ENCODE assay signal across 10 cellular contexts in the genomic region with DNA sequence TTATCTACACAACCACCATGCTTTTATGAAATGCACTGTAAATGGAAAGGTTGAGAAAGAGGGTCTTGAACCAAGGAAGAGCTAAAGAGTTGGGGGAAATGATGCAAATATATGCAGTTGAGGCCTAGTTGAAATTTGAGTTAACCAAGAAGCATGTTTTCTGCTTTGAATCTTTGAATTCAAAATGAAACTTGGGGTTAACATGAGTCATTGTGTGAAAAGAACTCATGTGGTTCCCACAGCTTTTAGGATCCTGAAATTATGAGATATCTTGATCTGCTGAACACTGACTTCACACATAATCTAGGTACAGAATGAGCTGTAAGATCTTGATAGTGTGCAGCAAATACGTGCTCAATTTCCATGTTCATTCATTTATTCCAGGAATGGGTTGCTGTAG.
A peak's percentile ranks its signal among the peaks of the same experiment; 100 is the strongest.
DNase-seq lines count a peak whose midpoint lies in the region; ATAC-seq and TF ChIP-seq lines count a peak whose summit lies in the region.
"Had no signal": no experiment of that assay in that cellular context is flagged by ENCODE, and none has a peak within 500 bp of the region (broad histone marks: within the 10 kb centered on the region; RNA-seq: fewer than 3 reads in every experiment).

No MANE protein-coding gene starts in this region.

- peaks cover 49% of the 10 kb centered on the region for H3K4me1 Mint-ChIP-seq in activated T-helper 1 cell treated with anti-CD3 and anti-CD28 coated beads, Interleukin-12 subunit alpha, Interleukin-12 subunit beta, Interleukin-2, Interleukin-4 antibody, amounts not matched to agents 30 ng/mL and 10 ng/mL and 1 ng/mL, durations not matched to agents 14 hours and 24 hours and 36 hours (ENCODE audit: low read depth)
- H3K4me1 Mint-ChIP-seq in CD8-positive, alpha-beta memory T cell = peaks cover 13 to 31% (median 22%) of the 10 kb centered on the region in 3 donors

- H3K36me3 Mint-ChIP-seq in activated T-helper 1 cell treated with anti-CD3 and anti-CD28 coated beads, Interleukin-12 subunit alpha, Interleukin-12 subunit beta, Interleukin-2, Interleukin-4 antibody, amounts not matched to agents 30 ng/mL and 10 ng/mL and 1 ng/mL, durations not matched to agents 14 hours and 24 hours and 36 hours (ENCODE audit: low read depth) = peaks cover 19% of the 10 kb centered on the region
- peaks cover 0 to 6% (median 2%) of the 10 kb centered on the region in 3 donors for H3K36me3 Mint-ChIP-seq in CD8-positive, alpha-beta memory T cell

- intact Hi-C loops in activated T-helper 1 cell treated with anti-CD3 and anti-CD28 coated beads, Interleukin-12 subunit alpha, Interleukin-12 subunit beta, Interleukin-2, Interleukin-4 antibody, amounts not matched to agents 30 ng/mL and 10 ng/mL and 1 ng/mL, durations not matched to agents 14 hours and 24 hours and 36 hours (cut with micrococcal nuclease) = loop anchor here (1.0 to 10.0 kb wide), 19 partner anchors 9 to 602 kb away; no protein-coding TSS in a partner anchor
- intact Hi-C loops in left cardiac atrium (cut with DNase I) = no loop called here

- no peaks in the 10 kb centered on the region for H3K36me3 ChIP-seq in CD8-positive, alpha-beta memory T cell (ENCODE audit: insufficient read depth, low read length)

- H3K4me3 ChIP-seq in CD8-positive, alpha-beta memory T cell (ENCODE audit: low read length) = no peak overlapping the region

- TF ChIP-seq POLR2A in GM18505 (IDR thresholded peaks at IDR 0.05; ENCODE audit: borderline replicate concordance, extremely low read depth, insufficient read depth, insufficient read length) = no peak

- H3K4me1 ChIP-seq in CD8-positive, alpha-beta memory T cell (ENCODE audit: insufficient read depth, low read length) = peaks cover 35% of the 10 kb centered on the region

- H3K9me3 ChIP-seq in CD8-positive, alpha-beta memory T cell (ENCODE audit: low read length) = no peaks in the 10 kb centered on the region

- H3K27me3 ChIP-seq in CD8-positive, alpha-beta memory T cell (ENCODE audit: insufficient read depth, low read length, poor library complexity, severe bottlenecking) = no peaks in the 10 kb centered on the region

- H3K9me3 Mint-ChIP-seq in activated T-helper 1 cell treated with anti-CD3 and anti-CD28 coated beads, Interleukin-12 subunit alpha, Interleukin-12 subunit beta, Interleukin-2, Interleukin-4 antibody, amounts not matched to agents 30 ng/mL and 10 ng/mL and 1 ng/mL, durations not matched to agents 14 hours and 24 hours and 36 hours = peaks cover 6% of the 10 kb centered on the region
- peaks cover 0 to 2% (median 0%) of the 10 kb centered on the region in 5 donors for H3K9me3 Mint-ChIP-seq in CD8-positive, alpha-beta memory T cell

- DNase-seq in activated T-helper 1 cell treated with anti-CD3 and anti-CD28 coated beads, Interleukin-12 subunit alpha, Interleukin-12 subunit beta, Interleukin-2, Interleukin-4 antibody, amounts not matched to agents 30 ng/mL and 10 ng/mL and 1 ng/mL, durations not matched to agents 14 hours and 24 hours and 36 hours (ENCODE audit: low spot score) = peak; percentile 27
- DNase-seq in CD8-positive, alpha-beta memory T cell = no peak
- DNase-seq in left cardiac atrium (no peak), SIG-M5 (lab: John Stamatoyannopoulos, UW) (no peak)
- DNase-seq in stimulated activated CD4-positive, alpha-beta T cell treated with anti-CD3 and anti-CD28 coated beads, Interleukin-12 subunit alpha, Interleukin-12 subunit beta, amount 100 ng/mL, for 4 hours = no peak
- DNase-seq: DMS53; stimulated activated naive CD4-positive, alpha-beta T cell had no signal

- CTCF ChIA-PET in CD8-positive, alpha-beta memory T cell (lab: Charles Lee) = no interaction called here

- ATAC-seq in GM18505 (IDR thresholded peaks at IDR 0.05; ENCODE audit: unreplicated experiment) = peak; percentile 98
- ATAC-seq in GM19455 (IDR thresholded peaks at IDR 0.05; ENCODE audit: unreplicated experiment) = peak; percentile 94
- ATAC-seq in HG03045 (IDR thresholded peaks at IDR 0.05; ENCODE audit: unreplicated experiment) = peak; percentile 89
- no peak for ATAC-seq in left cardiac atrium

- peak overlapping the region; percentile 35 for H3K4me3 Mint-ChIP-seq in activated T-helper 1 cell treated with anti-CD3 and anti-CD28 coated beads, Interleukin-12 subunit alpha, Interleukin-12 subunit beta, Interleukin-2, Interleukin-4 antibody, amounts not matched to agents 30 ng/mL and 10 ng/mL and 1 ng/mL, durations not matched to agents 14 hours and 24 hours and 36 hours
- H3K4me3 Mint-ChIP-seq in CD8-positive, alpha-beta memory T cell = no peak overlapping the region

- POLR2A ChIA-PET in CD8-positive, alpha-beta memory T cell (lab: Charles Lee) = no interaction called here

- peak overlapping the region; percentile 69 for H3K27ac Mint-ChIP-seq in activated T-helper 1 cell treated with anti-CD3 and anti-CD28 coated beads, Interleukin-12 subunit alpha, Interleukin-12 subunit beta, Interleukin-2, Interleukin-4 antibody, amounts not matched to agents 30 ng/mL and 10 ng/mL and 1 ng/mL, durations not matched to agents 14 hours and 24 hours and 36 hours
- H3K27ac Mint-ChIP-seq in CD8-positive, alpha-beta memory T cell = peak overlapping the region in 1 of 8 donors; percentile 1

- no peak overlapping the region for H3K27ac ChIP-seq in CD8-positive, alpha-beta memory T cell (ENCODE audit: low read depth, low read length)

- H3K27me3 Mint-ChIP-seq in activated T-helper 1 cell treated with anti-CD3 and anti-CD28 coated beads, Interleukin-12 subunit alpha, Interleukin-12 subunit beta, Interleukin-2, Interleukin-4 antibody, amounts not matched to agents 30 ng/mL and 10 ng/mL and 1 ng/mL, durations not matched to agents 14 hours and 24 hours and 36 hours (ENCODE audit: insufficient read depth) = peaks cover 3% of the 10 kb centered on the region
- no peaks in the 10 kb centered on the region for H3K27me3 Mint-ChIP-seq in CD8-positive, alpha-beta memory T cell

Comparison
In these comparisons a context has a peak if more than half of its experiments do, and no peak if none do; other contexts are left out.
1. ATAC-seq: peak in GM18505 (single experiment), GM19455 (single experiment) and HG03045 (single experiment); none in left cardiac atrium (0 of 2).